9 cellular contexts compared by ENCODE assay signal in genomic region chr11:69670158-69670845, GRCh38. TPM values are rescaled to one million over a fixed set of nuclear protein-coding genes. Genes with fewer than 3 reads are reported as not detected.
DNase-seq lines count a peak whose midpoint lies in the region; ATAC-seq, FAIRE-seq and TF ChIP-seq lines count a peak whose summit lies in the region.
"Had no signal": no experiment of that assay in that cellular context is flagged by ENCODE, and none has a peak within 500 bp of the region (broad histone marks: within the 10 kb centered on the region; RNA-seq: fewer than 3 reads in every experiment).

No MANE protein-coding gene starts in this region.

- FAIRE-seq in bronchial epithelial cell (lab: Jason Lieb, UNC), result no peak
- no peak for FAIRE-seq in kidney (lab: Jason Lieb, UNC)

- TF ChIP-seq CTCF in GM13976 (IDR thresholded peaks at IDR 0.05; ENCODE audit: borderline replicate concordance, control extremely low read depth, extremely low read depth, insufficient read depth, missing control alignments) (peak; percentile 87), VCaP (conservative IDR thresholded peaks at IDR 0.05) (peak; percentile 99), bronchial epithelial cell (IDR thresholded peaks at IDR 0.05; ENCODE audit: insufficient read depth, low read length, severe bottlenecking) (peak; percentile 98), kidney (IDR thresholded peaks at IDR 0.05; ENCODE audit: borderline replicate concordance, extremely low read depth, insufficient read depth) (peak; percentile 94)

- no peak overlapping the region for H3K4me3 ChIP-seq in bronchial epithelial cell (ENCODE audit: low read depth, low read length)
- no peak overlapping the region for H3K4me3 ChIP-seq in kidney (ENCODE audit: low read length in 2 of 2)

- intact Hi-C loops in kidney (cut with DNase I), result no loop called here

- peaks cover 17% of the 10 kb centered on the region for H3K36me3 ChIP-seq in bronchial epithelial cell (ENCODE audit: control insufficient read depth, insufficient read depth, low read length)
- H3K36me3 ChIP-seq in kidney (ENCODE audit: control insufficient read depth in 1 of 2, insufficient read depth in 2 of 2, low read length in 2 of 2), result peaks cover 9 to 20% of the 10 kb centered on the region in 2 donors

- no peaks in the 10 kb centered on the region for H3K9me3 ChIP-seq in kidney (ENCODE audit: control insufficient read depth in 1 of 2, low read length in 2 of 2)

- DNase-seq in A172 (ENCODE audit: low spot score), result peak; percentile 89
- peak; percentile 89 for DNase-seq in GM13976 (ENCODE audit: low spot score)
- peak; percentile 85 for DNase-seq in NCI-H2196 (lab: John Stamatoyannopoulos, UW; ENCODE audit: unreplicated experiment)
- peak; percentile 61 for DNase-seq in bronchial epithelial cell (ENCODE audit: low read depth)
- peak; percentile 93 for DNase-seq in kidney
- DNase-seq in stimulated activated CD4-positive, alpha-beta T cell treated with anti-CD3 and anti-CD28 coated beads, Interleukin-1b, Interleukin-23, amount 100 ng/mL, for 4 hours (ENCODE audit: low read depth in 2 of 2), result peak; percentile 40 to 48

- ATAC-seq in HG03442 (IDR thresholded peaks at IDR 0.05; ENCODE audit: unreplicated experiment), result no peak

- no peaks in the 10 kb centered on the region for H3K27me3 ChIP-seq in bronchial epithelial cell (ENCODE audit: control insufficient read depth, insufficient read depth, low read length)

- peak overlapping the region; percentile 39 for H3K27ac ChIP-seq in VCaP
- no peak overlapping the region for H3K27ac ChIP-seq in kidney (ENCODE audit: low read depth in 2 of 2, low read length in 2 of 2)

- peaks cover 6 to 7% of the 10 kb centered on the region in 2 donors for H3K4me1 ChIP-seq in kidney (ENCODE audit: control insufficient read depth in 1 of 2, insufficient read depth in 1 of 2, low read depth in 1 of 2, low read length in 2 of 2)

- no peak overlapping the region for H3K9ac ChIP-seq in kidney (ENCODE audit: low read length in 2 of 2)

- in situ Hi-C loops in GM13976 (cut with MboI; ENCODE audit: low sequenced_read_pairs, unreplicated experiment), result no loop called here

RNA-seq across cellular contexts. Expression of gene LTO1, which starts 4.9 kb away (rescaled TPM):
- total RNA-seq in A172 (2014; rRNA removed; shearing (Covaris generic)), result 16.0 and 25.6 TPM in 2 replicates
- total RNA-seq in bronchial epithelial cell (18.2 and 22.7 TPM in 2 replicates), kidney (21.9 TPM)
- polyA plus RNA-seq in kidney (ENCODE audit: insufficient read depth, low read depth, low replicate concordance), result 14.6 TPM

RNA-seq across cellular contexts. Expression of gene CCND1, which starts 29.3 kb away (rescaled TPM):
- 422 and 522 TPM in 2 replicates for total RNA-seq in A172 (2014; rRNA removed; shearing (Covaris generic))
- total RNA-seq in bronchial epithelial cell (83.8 and 198 TPM in 2 replicates), kidney (142 TPM)
- 37.6 TPM for polyA plus RNA-seq in kidney (ENCODE audit: insufficient read depth, low read depth, low replicate concordance)

RNA-seq across cellular contexts. Expression of gene FGF19, which starts 33.5 kb away (rescaled TPM):
- not detected in 2 replicates for total RNA-seq in A172 (2014; rRNA removed; shearing (Covaris generic))
- total RNA-seq in bronchial epithelial cell (under 0.01 TPM in 1 of 2 replicates, not detected in the other), kidney (not detected)
- polyA plus RNA-seq in kidney (ENCODE audit: insufficient read depth, low read depth, low replicate concordance), result not detected
- total RNA-seq: temporal lobe had no signal
